Comparison of ENCODE assay signal across 22 cellular contexts in genomic region chr11:17794981-17795380, GRCh38.
DNase-seq lines count a peak whose midpoint lies in the region; ATAC-seq, FAIRE-seq and TF ChIP-seq lines count a peak whose summit lies in the region.
"Had no signal": no experiment of that assay in that cellular context is flagged by ENCODE, and none has a peak within 500 bp of the region (broad histone marks: within the 10 kb centered on the region; RNA-seq: fewer than 3 reads in every experiment).

No MANE protein-coding gene starts in this region.

- H3K56ac ChIP-seq in IMR-90 (ENCODE audit: extremely low read depth, insufficient read depth, low read length), result no peak overlapping the region

- no peaks in the 10 kb centered on the region for H3K9me3 Mint-ChIP-seq in endothelial cell (ENCODE audit: unreplicated experiment)
- H3K9me3 Mint-ChIP-seq: CD4-positive, alpha-beta T cell; CD8-positive, alpha-beta T cell had no signal

- H3K9ac ChIP-seq in IMR-90 (ENCODE audit: low read depth, low read length) (no peak overlapping the region), GM23248 (no peak overlapping the region)
- H3K9ac ChIP-seq: BLaER1 had no signal

- dilution Hi-C loops in IMR-90 (cut with HindIII; ENCODE audit: low sequenced_read_pairs, unreplicated experiment), result no loop called here

- H3K79me1 ChIP-seq in IMR-90 (ENCODE audit: low read depth in 1 of 2, low read length in 2 of 2), result no peaks in the 10 kb centered on the region

- in situ Hi-C loops in IMR-90 (cut with MboI; ENCODE audit: low sequenced_read_pairs), result no loop called here
- in situ Hi-C loops in GM23248 (cut with MboI), result no loop called here

- BruUV-seq in IMR-90 (replicated peaks; lab: Mats Ljungman, UMichigan), result no TSS peak

- no peaks in the 10 kb centered on the region; the same call in 1 of the 2 replicates for H3K4me1 ChIP-seq in IMR-90 (ENCODE audit: control insufficient read depth, insufficient read depth, low read length)
- no peaks in the 10 kb centered on the region for H3K4me1 ChIP-seq in lower lobe of right lung
- H3K4me1 ChIP-seq in GM23248 (ENCODE audit: insufficient read depth), result peaks cover 11% of the 10 kb centered on the region; the same call in 1 of the 2 replicates
- H3K4me1 ChIP-seq: BE2C, BLaER1, Caco-2 had no signal

- no peak overlapping the region for H3K4ac ChIP-seq in IMR-90 (ENCODE audit: low read depth, low read length)

- TF ChIP-seq CTCF in IMR-90 (conservative IDR thresholded peaks at IDR 0.05; ENCODE audit: low read depth, low read length), result no peak
- no peak for TF ChIP-seq CTCF in bronchial epithelial cell (IDR thresholded peaks at IDR 0.05; ENCODE audit: insufficient read depth, low read length, severe bottlenecking)
- no peak for TF ChIP-seq CTCF in lower lobe of right lung (IDR thresholded peaks at IDR 0.05)
- TF ChIP-seq CTCF in endothelial cell (IDR thresholded peaks at IDR 0.05; ENCODE audit: unreplicated experiment), result no peak

- no peak overlapping the region for H2AK9ac ChIP-seq in IMR-90 (replicated peaks; ENCODE audit: low read depth, low read length, poor library complexity)

- FAIRE-seq in bronchial epithelial cell (lab: Jason Lieb, UNC) (peak; percentile 55), RCC 7860 (lab: Jason Lieb, UNC) (no peak)
- FAIRE-seq: A204.1, D721Med, G401.6, GM12891 had no signal

- H2AK5ac ChIP-seq in IMR-90 (ENCODE audit: low read depth, low read length), result peak overlapping the region; percentile 14; the same call in 1 of the 2 replicates

- no peak overlapping the region for H2BK15ac ChIP-seq in IMR-90 (ENCODE audit: low read depth, low read length)

- H4K8ac ChIP-seq in IMR-90 (ENCODE audit: low read depth in 2 of 2, low read length in 2 of 2), result no peak overlapping the region

- no peak overlapping the region for H3K14ac ChIP-seq in IMR-90 (replicated peaks; ENCODE audit: low read depth, low read length)

- H3F3A ChIP-seq in GM23248 (ENCODE audit: insufficient read depth), result no peaks in the 10 kb centered on the region

- 0 out of 2 replicates have a peak, but pooled peaks cover 6% of the 10 kb centered on the region for H3K9me1 ChIP-seq in IMR-90 (ENCODE audit: insufficient read depth, low read length)

- DNase-seq in IMR-90, result no peak
- no peak for DNase-seq in bronchial epithelial cell (ENCODE audit: low read depth)
- DNase-seq in lower lobe of right lung, result peak; percentile 31
- no peak for DNase-seq in NOMO-1 (lab: John Stamatoyannopoulos, UW; ENCODE audit: unreplicated experiment in 2 of 2)
- DNase-seq in GM23248, result no peak
- no peak for DNase-seq in endothelial cell (ENCODE audit: low spot score)
- no peak for DNase-seq in RCC 7860 (ENCODE audit: low spot score)
- DNase-seq: 8988T; ACHN; BE2C; C1 segment of cervical spinal cord; Caco-2; Calu3; CD4-positive, alpha-beta T cell; CD8-positive, alpha-beta T cell; DMS79 treated with DMSO at 0.1 percent for 48 hours; GF-D8 had no signal

- H3K27ac ChIP-seq in IMR-90 (ENCODE audit: insufficient read depth, low read length), result no peak overlapping the region
- no peak overlapping the region for H3K27ac ChIP-seq in lower lobe of right lung
- H3K27ac ChIP-seq in GM23248, result no peak overlapping the region
- H3K27ac ChIP-seq: BLaER1 had no signal

- TF ChIP-seq RAD21 in IMR-90 (IDR thresholded peaks at IDR 0.05; ENCODE audit: low read length), result no peak

- POLR2A ChIA-PET in IMR-90 (lab: Charles Lee; ENCODE audit: unreplicated experiment), result no interaction called here

- H3K4me1 Mint-ChIP-seq in endothelial cell (ENCODE audit: unreplicated experiment), result peaks cover 3% of the 10 kb centered on the region

- no peaks in the 10 kb centered on the region for H3K9me2 ChIP-seq in GM23248 (ENCODE audit: insufficient read depth)

- no peak overlapping the region for H4K5ac ChIP-seq in IMR-90 (ENCODE audit: low read depth, low read length)

- CTCF ChIA-PET in IMR-90 (lab: Yijun Ruan, JAX), result no interaction called here

- no peak overlapping the region for H2BK5ac ChIP-seq in IMR-90 (ENCODE audit: low read depth, low read length, poor library complexity, severe bottlenecking)

- no peak for TF ChIP-seq POLR2A in IMR-90 (IDR thresholded peaks at IDR 0.05; ENCODE audit: low read depth, low read length)

- no peaks in the 10 kb centered on the region for H3K36me3 Mint-ChIP-seq in endothelial cell (ENCODE audit: low read depth, unreplicated experiment)

- H4K20me1 ChIP-seq in IMR-90 (ENCODE audit: insufficient read depth, low read length), result no peaks in the 10 kb centered on the region
- no peaks in the 10 kb centered on the region for H4K20me1 ChIP-seq in GM23248 (ENCODE audit: insufficient read depth)
- H4K20me1 ChIP-seq: BLaER1 had no signal

- H2AFZ ChIP-seq in IMR-90 (replicated peaks; ENCODE audit: low read length, poor library complexity) (no peak overlapping the region), GM23248 (no peak overlapping the region)

- intact Hi-C loops in IMR-90 (cut with micrococcal nuclease) (no loop called here), lower lobe of right lung (cut with DNase I) (no loop called here)

- H3K36me3 ChIP-seq in IMR-90 (ENCODE audit: control insufficient read depth, insufficient read depth, low read length) (no peaks in the 10 kb centered on the region), bronchial epithelial cell (ENCODE audit: control insufficient read depth, insufficient read depth, low read length) (no peaks in the 10 kb centered on the region), lower lobe of right lung (no peaks in the 10 kb centered on the region), GM23248 (ENCODE audit: low read depth) (no peaks in the 10 kb centered on the region)
- H3K36me3 ChIP-seq: BE2C, BLaER1 had no signal

- H3K4me3 ChIP-seq in IMR-90 (ENCODE audit: insufficient read depth, low read depth, low read length) (no peak overlapping the region), bronchial epithelial cell (ENCODE audit: low read depth, low read length) (no peak overlapping the region), lower lobe of right lung (no peak overlapping the region), GM23248 (no peak overlapping the region)
- H3K4me3 ChIP-seq: BLaER1 had no signal

- no peak overlapping the region for H4K91ac ChIP-seq in IMR-90 (ENCODE audit: insufficient read depth, low read depth, low read length)

- H3K27me3 ChIP-seq in IMR-90 (ENCODE audit: control insufficient read depth, insufficient read depth, low read length) (no peaks in the 10 kb centered on the region), bronchial epithelial cell (ENCODE audit: control insufficient read depth, insufficient read depth, low read length) (no peaks in the 10 kb centered on the region), lower lobe of right lung (ENCODE audit: low read depth) (no peaks in the 10 kb centered on the region), GM23248 (replicated peaks; ENCODE audit: insufficient read depth) (no peaks in the 10 kb centered on the region)
- H3K27me3 ChIP-seq: BE2C, BLaER1 had no signal

- H3K4me3 Mint-ChIP-seq in endothelial cell (ENCODE audit: unreplicated experiment), result no peak overlapping the region
- H3K4me3 Mint-ChIP-seq: CD4-positive, alpha-beta T cell; CD8-positive, alpha-beta T cell had no signal

- H3K4me2 ChIP-seq in IMR-90 (ENCODE audit: low read depth, low read length) (no peak overlapping the region), GM23248 (ENCODE audit: unreplicated experiment) (no peak overlapping the region)
- H3K4me2 ChIP-seq: BLaER1 had no signal

- H3K9me3 ChIP-seq in IMR-90 (ENCODE audit: control insufficient read depth, insufficient read depth, low read length), result no peaks in the 10 kb centered on the region
- H3K9me3 ChIP-seq in lower lobe of right lung, result no peaks in the 10 kb centered on the region
- H3K9me3 ChIP-seq in GM23248 (ENCODE audit: low read depth), result no peaks in the 10 kb centered on the region
- H3K9me3 ChIP-seq: BE2C, BLaER1, Caco-2 had no signal

- no peak overlapping the region for H3K23ac ChIP-seq in IMR-90 (ENCODE audit: low read depth, low read length)

- 98% methylated on average over 5 of the region's 5 CpGs; no CpG with 5 or more reads in 1 of the 2 experiments for WGBS in IMR-90 (ENCODE audit: extremely low coverage in 2 of 2, insufficient read length in 1 of 2), 2 experiments
- WGBS in GM23248 (ENCODE audit: low coverage in 1 of 2, low lambda C conversion rate in 2 of 2, missing lambda C conversion rate in 2 of 2), 2 experiments, result 87 to 90% methylated on average over 5 of the region's 5 CpGs

- no peak overlapping the region for H2BK20ac ChIP-seq in IMR-90 (ENCODE audit: low read depth, low read length)

- H3K27me3 Mint-ChIP-seq in endothelial cell (ENCODE audit: unreplicated experiment), result peaks cover 3% of the 10 kb centered on the region
- H3K27me3 Mint-ChIP-seq: CD4-positive, alpha-beta T cell had no signal

- no peak overlapping the region for H3K27ac Mint-ChIP-seq in endothelial cell (ENCODE audit: unreplicated experiment)
- H3K27ac Mint-ChIP-seq: CD4-positive, alpha-beta T cell; CD8-positive, alpha-beta T cell had no signal

- no peak overlapping the region for H2BK120ac ChIP-seq in IMR-90 (ENCODE audit: low read depth, low read length)

- H3K79me2 ChIP-seq in GM23248 (ENCODE audit: insufficient read depth), result no peaks in the 10 kb centered on the region

- ATAC-seq in IMR-90 (ENCODE audit: low read depth), result no peak
- ATAC-seq in lower lobe of right lung, result no peak
- ATAC-seq: CD8-positive, alpha-beta T cell had no signal

- H3K18ac ChIP-seq in IMR-90 (ENCODE audit: low read depth, low read length), result no peak overlapping the region

TF ChIP-seq in IMR-90, 13 proteins besides CTCF, POLR2A, EP300 and RAD21 (continues in another document):
- TF ChIP-seq CEBPB (IDR thresholded peaks at IDR 0.05; ENCODE audit: low read depth, low read length) (no peak), MAFK (IDR thresholded peaks at IDR 0.05; ENCODE audit: low read depth, low read length) (no peak), NFE2L2 (IDR thresholded peaks at IDR 0.05; ENCODE audit: low read depth, low read length) (no peak), RCOR1 (IDR thresholded peaks at IDR 0.05; ENCODE audit: insufficient replicate concordance, low read length) (no peak), MXI1 (IDR thresholded peaks at IDR 0.05; ENCODE audit: borderline replicate concordance, low read depth, low read length) (no peak), CHD1 (IDR thresholded peaks at IDR 0.05; ENCODE audit: low read depth, low read length) (no peak), RFX5 (IDR thresholded peaks at IDR 0.05; ENCODE audit: low read depth, low read length) (no peak), MAZ (IDR thresholded peaks at IDR 0.05; ENCODE audit: borderline replicate concordance, low read depth, low read length) (no peak), FOS (IDR thresholded peaks at IDR 0.05; ENCODE audit: low read depth, low read length) (no peak), USF2 (IDR thresholded peaks at IDR 0.05; ENCODE audit: low read depth, low read length) (no peak)
